21 cellular contexts compared by ENCODE assay signal in genomic region chr2:132270255-132270654, GRCh38.
DNase-seq lines count a peak whose midpoint lies in the region; ATAC-seq, FAIRE-seq and TF ChIP-seq lines count a peak whose summit lies in the region.
"Had no signal": no experiment of that assay in that cellular context is flagged by ENCODE, and none has a peak within 500 bp of the region (broad histone marks: within the 10 kb centered on the region; RNA-seq: fewer than 3 reads in every experiment).

No MANE protein-coding gene starts in this region.

- H3K9me3 ChIP-seq in H9 (ENCODE audit: control insufficient read depth, low read depth, low read length) (peaks cover 5% of the 10 kb centered on the region), MM.1S (replicated peaks; ENCODE audit: insufficient read depth, low read length) (no peaks in the 10 kb centered on the region), H1 (ENCODE audit: insufficient read depth in 2 of 2, low read depth in 1 of 2, low read length in 1 of 2) (no peaks in the 10 kb centered on the region), gastroesophageal sphincter (no peaks in the 10 kb centered on the region)
- H3K9me3 ChIP-seq: MG63, SJSA1 had no signal

- TF ChIP-seq POLR2A in H1 (IDR thresholded peaks at IDR 0.05; ENCODE audit: control extremely low read depth in 1 of 2, low read depth in 2 of 2, low read length in 2 of 2) (no peak), gastroesophageal sphincter (IDR thresholded peaks at IDR 0.05) (no peak)

- TF ChIP-seq EP300 in H1 (IDR thresholded peaks at IDR 0.05; ENCODE audit: borderline replicate concordance in 1 of 2, low read depth in 2 of 2, low read length in 2 of 2) (no peak), gastroesophageal sphincter (IDR thresholded peaks at IDR 0.05) (no peak)

- no peaks in the 10 kb centered on the region for H3K27me3 ChIP-seq in H9 (ENCODE audit: insufficient read depth, low read length)
- no peaks in the 10 kb centered on the region for H3K27me3 ChIP-seq in MM.1S (replicated peaks; ENCODE audit: insufficient read depth, low read length)
- H3K27me3 ChIP-seq in H1 (replicated peaks in 1 of 4; ENCODE audit: control insufficient read depth in 3 of 4, extremely low read depth in 1 of 4, insufficient read depth in 3 of 4, low read length in 3 of 4): no peaks in the 10 kb centered on the region
- peaks cover 29% of the 10 kb centered on the region for H3K27me3 ChIP-seq in gastroesophageal sphincter
- H3K27me3 ChIP-seq: MG63, SJSA1 had no signal

- H3K23ac ChIP-seq in H9 (ENCODE audit: insufficient read length, low read depth, low read length): no peak overlapping the region
- no peak overlapping the region for H3K23ac ChIP-seq in H1 (ENCODE audit: insufficient read length)

- H3K14ac ChIP-seq in H9 (ENCODE audit: insufficient read depth, low read length): no peak overlapping the region
- no peak overlapping the region for H3K14ac ChIP-seq in H1 (ENCODE audit: insufficient read length)

- DNase-seq in H9 (no peak), MM.1S (no peak), H1 (ENCODE audit: low read depth in 1 of 2, low spot score in 2 of 2) (no peak), epidermal melanocyte (ENCODE audit: insufficient read length, low spot score) (no peak), H4 (ENCODE audit: low spot score) (no peak), RPMI8226 (no peak)
- DNase-seq: ACHN, DMS153, Kasumi-1, MG63, NCI-H1694, NCI-H2029 treated with DMSO at 0.1 percent for 48 hours, NCI-H526 treated with DMSO at 0.1 percent for 48 hours, OCI-M1, T-cell had no signal

- H2BK5ac ChIP-seq in H9 (ENCODE audit: insufficient read length, low read length) (no peak overlapping the region), H1 (ENCODE audit: low read depth, low read length) (no peak overlapping the region)

- H4K8ac ChIP-seq in H9 (replicated peaks; ENCODE audit: insufficient read length, low read depth, low read length) (no peak overlapping the region), H1 (ENCODE audit: extremely low read depth, insufficient read depth, low read length) (no peak overlapping the region)

- H3K9me2 ChIP-seq in MM.1S (replicated peaks; ENCODE audit: insufficient read depth, low read length): no peaks in the 10 kb centered on the region

- FAIRE-seq in H1 (lab: Jason Lieb, UNC): no peak
- FAIRE-seq: GM18507, RCC 7860 had no signal

- H3K23me2 ChIP-seq in H9 (ENCODE audit: insufficient read length, low read depth, low read length, poor library complexity, severe bottlenecking) (no peaks in the 10 kb centered on the region), H1 (ENCODE audit: low read depth, low read length) (no peaks in the 10 kb centered on the region; the same call in 1 of the 2 replicates)

- no peaks in the 10 kb centered on the region for H3K36me3 ChIP-seq in MM.1S (replicated peaks; ENCODE audit: insufficient read depth, low read length)
- no peaks in the 10 kb centered on the region for H3K36me3 ChIP-seq in H1 (ENCODE audit: control insufficient read depth in 2 of 4, insufficient read depth in 4 of 4, low read length in 3 of 4)
- no peaks in the 10 kb centered on the region for H3K36me3 ChIP-seq in gastroesophageal sphincter
- H3K36me3 ChIP-seq: MG63, SJSA1 had no signal

- H3K18ac ChIP-seq in H9 (ENCODE audit: insufficient read length, low read depth, low read length): no peak overlapping the region
- H3K18ac ChIP-seq in H1 (ENCODE audit: extremely low read depth, low read length): no peak overlapping the region

- H2BK120ac ChIP-seq in H9 (ENCODE audit: low read depth, low read length, poor library complexity, severe bottlenecking) (no peak overlapping the region), H1 (replicated peaks; ENCODE audit: low read depth, low read length) (no peak overlapping the region)

- WGBS in H9 (ENCODE audit: extremely low coverage, insufficient read length, low lambda C conversion rate): no CpG with 5 or more reads among the region's 1 CpG
- 71% methylated on average over 1 of the region's 1 CpG; no CpG with 5 or more reads in 1 of the 2 experiments for WGBS in H1 (ENCODE audit: extremely low coverage in 1 of 2, insufficient coverage in 1 of 2, insufficient read length in 1 of 2, insufficient replicate concordance in 2 of 2, low coverage in 1 of 2, low lambda C conversion rate in 2 of 2, missing lambda C conversion rate in 1 of 2), 2 experiments
- WGBS in gastroesophageal sphincter (ENCODE audit: low coverage in 1 of 2), 2 donors: 69 to 100% methylated on average over 1 of the region's 1 CpG

- H3K4me2 ChIP-seq in H9 (ENCODE audit: insufficient read depth, insufficient read length, low read length) (no peak overlapping the region), MM.1S (ENCODE audit: low read depth, low read length) (peak overlapping the region; percentile 17; the same call in 1 of the 2 replicates), H1 (ENCODE audit: insufficient read depth in 1 of 2, low read depth in 2 of 2, low read length in 2 of 2) (no peak overlapping the region)
- H3K4me2 ChIP-seq: GM23338 had no signal

- no peak overlapping the region for H3K9ac ChIP-seq in H9 (ENCODE audit: extremely low read depth, insufficient read length, low read length)
- H3K9ac ChIP-seq in MM.1S (ENCODE audit: low read length): no peak overlapping the region
- H3K9ac ChIP-seq in H1 (replicated peaks in 1 of 4; ENCODE audit: extremely low read depth in 1 of 4, low read depth in 3 of 4, low read length in 3 of 4): no peak overlapping the region

- H3K4ac ChIP-seq in H9 (ENCODE audit: low read depth, low read length): no peak overlapping the region
- H3K4ac ChIP-seq in H1 (replicated peaks; ENCODE audit: insufficient read length, low read depth, low read length): no peak overlapping the region

- H3K79me2 ChIP-seq in H9 (ENCODE audit: insufficient read depth, low read length) (no peaks in the 10 kb centered on the region), MM.1S (ENCODE audit: low read length) (no peaks in the 10 kb centered on the region), H1 (ENCODE audit: control insufficient read depth in 1 of 2, insufficient read depth in 2 of 2, low read length in 2 of 2) (no peaks in the 10 kb centered on the region)

- H4K91ac ChIP-seq in H9 (ENCODE audit: insufficient read length, low read depth, low read length) (no peak overlapping the region), H1 (replicated peaks; ENCODE audit: insufficient read length, low read length) (no peak overlapping the region)

- H2AFZ ChIP-seq in H9 (ENCODE audit: low read length): no peak overlapping the region
- H2AFZ ChIP-seq in MM.1S (ENCODE audit: low read length): peak overlapping the region; percentile 36
- H2AFZ ChIP-seq in H1 (ENCODE audit: low read length): peak overlapping the region; percentile 85

- H3K27ac Mint-ChIP-seq in H9: no peak overlapping the region
- H3K27ac Mint-ChIP-seq: GM23338, T-cell had no signal

- POLR2A ChIA-PET in H1 (lab: Charles Lee; ENCODE audit: partially characterized antibody): no interaction called here

- H4K5ac ChIP-seq in H9 (ENCODE audit: insufficient read length, low read depth, low read length) (no peak overlapping the region), H1 (ENCODE audit: insufficient read length, low read depth, low read length) (no peak overlapping the region)

- H3K56ac ChIP-seq in H9 (ENCODE audit: insufficient read length, low read depth, low read length): no peak overlapping the region
- no peak overlapping the region for H3K56ac ChIP-seq in H1 (replicated peaks; ENCODE audit: insufficient read length, low read depth, low read length)

- H2AK5ac ChIP-seq in H9 (ENCODE audit: insufficient read length, low read length) (no peak overlapping the region), H1 (ENCODE audit: low read depth, low read length) (no peak overlapping the region)

- TF ChIP-seq CTCF in H9 (conservative IDR thresholded peaks at IDR 0.05) (no peak), MM.1S (IDR thresholded peaks at IDR 0.05; ENCODE audit: low read length) (no peak), H1 (IDR thresholded peaks at IDR 0.05; ENCODE audit: control extremely low read depth in 1 of 3, insufficient read depth in 1 of 3, low read depth in 1 of 3, low read length in 3 of 3) (no peak), gastroesophageal sphincter (IDR thresholded peaks at IDR 0.05) (no peak)

- H3K27ac ChIP-seq in H9 (ENCODE audit: insufficient read length, low read depth, low read length) (no peak overlapping the region), MM.1S (ENCODE audit: low read length) (no peak overlapping the region), H1 (ENCODE audit: low read depth, low read length) (no peak overlapping the region), gastroesophageal sphincter (no peak overlapping the region)

- peaks cover 0 to 3% of the 10 kb centered on the region in 2 experiments; a peak in 2 of 5 replicates for H3K9me3 Mint-ChIP-seq in H9
- H3K9me3 Mint-ChIP-seq: GM23338 had no signal

- H2BK15ac ChIP-seq in H9 (ENCODE audit: low read depth, low read length): no peak overlapping the region
- no peak overlapping the region for H2BK15ac ChIP-seq in H1 (ENCODE audit: low read length)

- TF ChIP-seq RAD21 in H1 (IDR thresholded peaks at IDR 0.05 in 1 of 2, conservative IDR thresholded peaks at IDR 0.05 in 1 of 2; ENCODE audit: low read depth in 2 of 2, low read length in 2 of 2): no peak

- H3T11ph ChIP-seq in H9 (ENCODE audit: low read length): no peak overlapping the region

- no peak for ATAC-seq in gastroesophageal sphincter
- ATAC-seq: GM23338, HCT116, T-cell had no signal

- H3K36me3 Mint-ChIP-seq in H9 (ENCODE audit: insufficient read depth in 1 of 3, low read depth in 3 of 3): no peaks in the 10 kb centered on the region
- H3K36me3 Mint-ChIP-seq: T-cell had no signal

- peaks cover 19% of the 10 kb centered on the region for H3F3A ChIP-seq in MM.1S (ENCODE audit: insufficient read depth, low read length)

- no peak overlapping the region for H3K4me3 Mint-ChIP-seq in H9
- H3K4me3 Mint-ChIP-seq: GM23338, T-cell had no signal

- peak overlapping the region; percentile 60 for H2BK20ac ChIP-seq in H9 (ENCODE audit: low read depth, low read length, poor library complexity, severe bottlenecking)
- no peak overlapping the region for H2BK20ac ChIP-seq in H1 (ENCODE audit: low read length)

- no peaks in the 10 kb centered on the region for H3K27me3 Mint-ChIP-seq in H9 (ENCODE audit: low read depth)

- H3K4me3 ChIP-seq in MM.1S (ENCODE audit: low read length): no peak overlapping the region
- H3K4me3 ChIP-seq in H1 (ENCODE audit: extremely low read depth in 1 of 4, insufficient read depth in 2 of 4, low read depth in 3 of 4, low read length in 4 of 4): no peak overlapping the region
- H3K4me3 ChIP-seq in gastroesophageal sphincter: no peak overlapping the region
- H3K4me3 ChIP-seq: GM23338, MG63, SJSA1 had no signal

- H4K20me1 ChIP-seq in H9 (ENCODE audit: control insufficient read depth, insufficient read depth, insufficient read length) (no peaks in the 10 kb centered on the region), MM.1S (ENCODE audit: insufficient read depth, low read length) (no peaks in the 10 kb centered on the region), H1 (replicated peaks in 1 of 2; ENCODE audit: control insufficient read depth in 1 of 2, insufficient read depth in 2 of 2, low read length in 2 of 2) (no peaks in the 10 kb centered on the region)

- H3K4me1 Mint-ChIP-seq in H9: no peaks in the 10 kb centered on the region
- H3K4me1 Mint-ChIP-seq: GM23338 had no signal

- H2BK12ac ChIP-seq in H9 (ENCODE audit: insufficient read length, low read depth, low read length) (no peak overlapping the region), H1 (ENCODE audit: low read depth, low read length) (no peak overlapping the region)

- CTCF ChIA-PET in H1 (lab: Charles Lee; ENCODE audit: partially characterized antibody): no interaction called here

- H3K4me1 ChIP-seq in H9 (ENCODE audit: insufficient read depth, low read length) (no peaks in the 10 kb centered on the region; the same call in 1 of the 2 replicates), MM.1S (ENCODE audit: low read length) (peaks cover 10% of the 10 kb centered on the region), H1 (replicated peaks in 1 of 4; ENCODE audit: control insufficient read depth in 3 of 4, insufficient read depth in 4 of 4, low read length in 3 of 4) (peaks cover 4 to 16% (median 7%) of the 10 kb centered on the region in 4 experiments; a peak in 6 of 7 replicates), gastroesophageal sphincter (peaks cover 0 to 12% (median 0%) of the 10 kb centered on the region in 3 donors)

- H3K79me1 ChIP-seq in H9 (ENCODE audit: insufficient read depth, low read depth, low read length, poor library complexity, severe bottlenecking) (no peaks in the 10 kb centered on the region), H1 (ENCODE audit: low read depth, low read length) (no peaks in the 10 kb centered on the region)
